In the genomic region with DNA sequence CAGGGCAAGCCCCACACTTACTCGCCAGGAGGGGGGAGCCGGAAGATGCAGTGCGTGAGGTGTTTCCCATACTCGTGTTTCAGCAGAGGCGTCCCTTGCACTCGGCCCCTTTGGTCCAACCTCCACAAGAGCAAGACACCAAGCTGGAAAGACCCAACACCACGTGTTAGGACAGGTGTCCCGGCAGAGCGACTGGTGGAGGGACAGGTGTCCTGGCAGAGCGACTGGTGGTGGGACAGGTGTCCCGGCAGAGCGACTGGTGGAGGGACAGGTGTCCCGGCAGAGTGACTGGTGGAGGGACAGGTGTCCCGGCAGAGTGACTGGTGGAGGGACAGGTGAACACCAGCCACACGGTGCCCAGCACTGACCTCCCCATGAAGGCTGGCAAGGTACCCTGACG, we compare ENCODE assay signal across 30 cellular contexts. TPM values are rescaled to one million over a fixed set of nuclear protein-coding genes. Genes with fewer than 3 reads are reported as not detected.
"Had no signal": no experiment of that assay in that cellular context is flagged by ENCODE, and none has a peak within 500 bp of the region (broad histone marks: within the 10 kb centered on the region; RNA-seq: fewer than 3 reads in every experiment).

No MANE protein-coding gene starts in this region.

- DNase-seq: colonic mucosa; effector memory CD8-positive, alpha-beta T cell; erythroblast; esophagus squamous epithelium; foreskin melanocyte; glutamatergic neuron; heart right ventricle; hippocampal formation; left cardiac atrium; left lung; mesenchymal stem cell; mucosa of descending colon; naive thymus-derived CD8-positive, alpha-beta T cell; nephron progenitor cell; occipital lobe; right lobe of liver; small intestine; stimulated activated CD4-positive, alpha-beta T cell treated with anti-CD3 and anti-CD28 coated beads, Interleukin-1b, Interleukin-23, amount 100 ng/mL, for 48 hours; stimulated activated CD4-positive, alpha-beta T cell treated with anti-CD3 and anti-CD28 coated beads, Interleukin-4, amount 100 ng/mL, for 1 hour; stimulated activated CD8-positive, alpha-beta memory T cell treated with anti-CD3 and anti-CD28 coated beads, Interleukin-4, amount 100 ng/mL, for 48 hours; stimulated activated naive CD4-positive, alpha-beta T cell; stimulated activated naive CD8-positive, alpha-beta T cell treated with anti-CD3 and anti-CD28 coated beads, Interleukin-15, amount 100 ng/mL, for 72 hours; transverse colon had no signal

- ATAC-seq: effector memory CD8-positive, alpha-beta T cell; heart right ventricle; left cardiac atrium; left lung; mucosa of descending colon; naive thymus-derived CD8-positive, alpha-beta T cell; right lobe of liver; stimulated activated naive CD8-positive, alpha-beta T cell treated with anti-CD3 and anti-CD28 coated beads, Interleukin-15, amount 100 ng/mL, for 72 hours had no signal

- H2AFZ ChIP-seq: parathyroid adenoma had no signal

- H3K4me3 Mint-ChIP-seq: dendritic cell treated with granulocyte-macrophage colony-stimulating factor and Interleukin-4, amounts not matched to agents 40 ng/mL and 50 ng/mL, for 4 days; effector memory CD8-positive, alpha-beta T cell; mesothelial cell of epicardium; naive thymus-derived CD8-positive, alpha-beta T cell; stimulated activated naive CD8-positive, alpha-beta T cell treated with anti-CD3 and anti-CD28 coated beads, Interleukin-15, amount 100 ng/mL, for 72 hours had no signal

- H3K4me1 ChIP-seq: colonic mucosa, esophagus squamous epithelium, heart right ventricle, left lung, parathyroid adenoma, right lobe of liver, suprapubic skin, transverse colon had no signal

- H3K36me3 ChIP-seq: colonic mucosa, right lobe of liver, transverse colon had no signal

- H3K9me3 Mint-ChIP-seq: dendritic cell treated with granulocyte-macrophage colony-stimulating factor and Interleukin-4, amounts not matched to agents 40 ng/mL and 50 ng/mL, for 4 days; effector memory CD8-positive, alpha-beta T cell; mesothelial cell of epicardium; naive thymus-derived CD8-positive, alpha-beta T cell; stimulated activated naive CD8-positive, alpha-beta T cell treated with anti-CD3 and anti-CD28 coated beads, Interleukin-15, amount 100 ng/mL, for 72 hours had no signal

- H3K4me3 ChIP-seq: colonic mucosa, esophagus squamous epithelium, heart right ventricle, left lung, mucosa of descending colon, right lobe of liver, suprapubic skin, transverse colon had no signal

- H3K27ac Mint-ChIP-seq: dendritic cell treated with granulocyte-macrophage colony-stimulating factor and Interleukin-4, amounts not matched to agents 40 ng/mL and 50 ng/mL, for 4 days; mesothelial cell of epicardium; progenitor cell of endocrine pancreas had no signal

- H3K27me3 ChIP-seq: colonic mucosa, esophagus squamous epithelium, heart right ventricle, left lung, right lobe of liver, suprapubic skin, transverse colon had no signal

- FAIRE-seq: endometrium, islet of Langerhans, small intestine had no signal

- H3K27ac ChIP-seq: colonic mucosa, esophagus squamous epithelium, heart right ventricle, left lung, parathyroid adenoma, right lobe of liver, suprapubic skin, transverse colon had no signal

- H3K27me3 Mint-ChIP-seq: dendritic cell treated with granulocyte-macrophage colony-stimulating factor and Interleukin-4, amounts not matched to agents 40 ng/mL and 50 ng/mL, for 4 days; effector memory CD8-positive, alpha-beta T cell; naive thymus-derived CD8-positive, alpha-beta T cell; progenitor cell of endocrine pancreas; stimulated activated naive CD8-positive, alpha-beta T cell treated with anti-CD3 and anti-CD28 coated beads, Interleukin-15, amount 100 ng/mL, for 72 hours had no signal

- H3K4me1 Mint-ChIP-seq: mesothelial cell of epicardium had no signal

RNA-seq across cellular contexts. Expression of a gene that starts 59.0 kb away (rescaled TPM):
- total RNA-seq: progenitor cell of endocrine pancreas had no signal
